In genomic region chr3:60190073-60190472, GRCh38 we compare ENCODE assay signal across 19 cellular contexts.
A peak's percentile ranks its signal among the peaks of the same experiment; 100 is the strongest.
DNase-seq lines count a peak whose midpoint lies in the region; ATAC-seq and TF ChIP-seq lines count a peak whose summit lies in the region.
"Had no signal": no experiment of that assay in that cellular context is flagged by ENCODE, and none has a peak within 500 bp of the region (broad histone marks: within the 10 kb centered on the region; RNA-seq: fewer than 3 reads in every experiment).

No MANE protein-coding gene starts in this region.

- peaks cover 6% of the 10 kb centered on the region for H3K9me3 Mint-ChIP-seq in activated naive CD8-positive, alpha-beta T cell (ENCODE audit: low read depth)
- H3K9me3 Mint-ChIP-seq in activated naive CD8-positive, alpha-beta T cell treated with anti-CD3 and anti-CD28 coated beads for 36 hours, result peaks cover 7% of the 10 kb centered on the region
- peaks cover 7% of the 10 kb centered on the region for H3K9me3 Mint-ChIP-seq in activated CD4-positive, alpha-beta memory T cell treated with anti-CD3 and anti-CD28 coated beads for 36 hours
- no peaks in the 10 kb centered on the region for H3K9me3 Mint-ChIP-seq in endothelial cell (ENCODE audit: unreplicated experiment)

- TF ChIP-seq CTCF in GM10266 (IDR thresholded peaks at IDR 0.05; ENCODE audit: control insufficient read depth, insufficient read depth, low read depth, missing control alignments) (no peak), endothelial cell (IDR thresholded peaks at IDR 0.05; ENCODE audit: unreplicated experiment) (no peak)

- CTCF ChIA-PET in activated CD4-positive, alpha-beta memory T cell treated with anti-CD3 and anti-CD28 coated beads for 36 hours (lab: Charles Lee), result no interaction called here

- intact Hi-C loops in activated CD4-positive, alpha-beta memory T cell treated with anti-CD3 and anti-CD28 coated beads for 36 hours (cut with micrococcal nuclease), result loop anchor here (5.0 kb wide), 1 partner anchor 623 kb away; no protein-coding TSS in a partner anchor

- ATAC-seq in GM18520 (IDR thresholded peaks at IDR 0.05; ENCODE audit: unreplicated experiment), result no peak
- ATAC-seq: Right ventricle myocardium inferior had no signal

- peak overlapping the region; percentile 28 for H3K27ac Mint-ChIP-seq in activated naive CD8-positive, alpha-beta T cell
- no peak overlapping the region for H3K27ac Mint-ChIP-seq in activated naive CD8-positive, alpha-beta T cell treated with anti-CD3 and anti-CD28 coated beads for 36 hours
- peak overlapping the region; percentile 76 for H3K27ac Mint-ChIP-seq in activated CD4-positive, alpha-beta memory T cell treated with anti-CD3 and anti-CD28 coated beads for 36 hours
- no peak overlapping the region for H3K27ac Mint-ChIP-seq in endothelial cell (ENCODE audit: unreplicated experiment)
- H3K27ac Mint-ChIP-seq: brain, progenitor cell of endocrine pancreas had no signal

- peaks cover 5% of the 10 kb centered on the region for H3K36me3 Mint-ChIP-seq in activated naive CD8-positive, alpha-beta T cell
- H3K36me3 Mint-ChIP-seq in activated naive CD8-positive, alpha-beta T cell treated with anti-CD3 and anti-CD28 coated beads for 36 hours, result peaks cover 9% of the 10 kb centered on the region
- H3K36me3 Mint-ChIP-seq in activated CD4-positive, alpha-beta memory T cell treated with anti-CD3 and anti-CD28 coated beads for 36 hours, result peaks cover 3% of the 10 kb centered on the region
- H3K36me3 Mint-ChIP-seq in endothelial cell (ENCODE audit: low read depth, unreplicated experiment), result no peaks in the 10 kb centered on the region
- H3K36me3 Mint-ChIP-seq: brain had no signal

- no peak overlapping the region for H3K4me3 Mint-ChIP-seq in activated naive CD8-positive, alpha-beta T cell
- no peak overlapping the region for H3K4me3 Mint-ChIP-seq in activated naive CD8-positive, alpha-beta T cell treated with anti-CD3 and anti-CD28 coated beads for 36 hours
- H3K4me3 Mint-ChIP-seq in activated CD4-positive, alpha-beta memory T cell treated with anti-CD3 and anti-CD28 coated beads for 36 hours, result no peak overlapping the region
- H3K4me3 Mint-ChIP-seq in endothelial cell (ENCODE audit: unreplicated experiment), result no peak overlapping the region
- H3K4me3 Mint-ChIP-seq: brain had no signal

- POLR2A ChIA-PET in activated CD4-positive, alpha-beta memory T cell treated with anti-CD3 and anti-CD28 coated beads for 36 hours (lab: Charles Lee), result no interaction called here

- DNase-seq in activated naive CD8-positive, alpha-beta T cell treated with anti-CD3 and anti-CD28 coated beads for 36 hours, result no peak
- DNase-seq in GM10266 (ENCODE audit: extremely low spot score) (peak; percentile 7), endothelial cell (ENCODE audit: low spot score) (no peak)
- DNase-seq in activated CD4-positive, alpha-beta memory T cell treated with anti-CD3 and anti-CD28 coated beads for 36 hours, result peak; percentile 28
- peak; percentile 31 for DNase-seq in stimulated activated CD8-positive, alpha-beta memory T cell treated with anti-CD3 and anti-CD28 coated beads, Interleukin-4, amount 100 ng/mL, for 48 hours
- DNase-seq: left cardiac atrium, NCI-H1105 treated with DMSO at 0.1 percent for 48 hours, NCI-H2081, NCI-H226, NCI-H82, sigmoid colon, T-helper 9 cell, uterus, WERI-Rb-1 had no signal

- H3K27me3 Mint-ChIP-seq in activated naive CD8-positive, alpha-beta T cell, result no peaks in the 10 kb centered on the region
- no peaks in the 10 kb centered on the region for H3K27me3 Mint-ChIP-seq in activated naive CD8-positive, alpha-beta T cell treated with anti-CD3 and anti-CD28 coated beads for 36 hours
- peaks cover 6% of the 10 kb centered on the region for H3K27me3 Mint-ChIP-seq in activated CD4-positive, alpha-beta memory T cell treated with anti-CD3 and anti-CD28 coated beads for 36 hours
- H3K27me3 Mint-ChIP-seq in endothelial cell (ENCODE audit: unreplicated experiment), result no peaks in the 10 kb centered on the region
- H3K27me3 Mint-ChIP-seq: progenitor cell of endocrine pancreas had no signal

- H3K4me1 Mint-ChIP-seq in activated naive CD8-positive, alpha-beta T cell (ENCODE audit: low read depth), result peaks cover 18% of the 10 kb centered on the region
- H3K4me1 Mint-ChIP-seq in activated naive CD8-positive, alpha-beta T cell treated with anti-CD3 and anti-CD28 coated beads for 36 hours, result peaks cover 20% of the 10 kb centered on the region
- H3K4me1 Mint-ChIP-seq in activated CD4-positive, alpha-beta memory T cell treated with anti-CD3 and anti-CD28 coated beads for 36 hours (ENCODE audit: low read depth), result peaks cover 29% of the 10 kb centered on the region
- no peaks in the 10 kb centered on the region for H3K4me1 Mint-ChIP-seq in endothelial cell (ENCODE audit: unreplicated experiment)

Comparison
In these comparisons a context has a peak if more than half of its experiments do, and no peak if none do; other contexts are left out.
1. H3K27ac Mint-ChIP-seq: peak in activated naive CD8-positive, alpha-beta T cell (single experiment) and activated CD4-positive, alpha-beta memory T cell treated with anti-CD3 and anti-CD28 coated beads for 36 hours (single experiment); none in activated naive CD8-positive, alpha-beta T cell treated with anti-CD3 and anti-CD28 coated beads for 36 hours (single experiment) and endothelial cell (single experiment).
2. DNase-seq: peak in GM10266 (single experiment), activated CD4-positive, alpha-beta memory T cell treated with anti-CD3 and anti-CD28 coated beads for 36 hours (single experiment) and stimulated activated CD8-positive, alpha-beta memory T cell treated with anti-CD3 and anti-CD28 coated beads, Interleukin-4, amount 100 ng/mL, for 48 hours (single experiment); none in activated naive CD8-positive, alpha-beta T cell treated with anti-CD3 and anti-CD28 coated beads for 36 hours (single experiment) and endothelial cell (single experiment).